Comparison of ENCODE assay signal across 37 cellular contexts in the genomic region with DNA sequence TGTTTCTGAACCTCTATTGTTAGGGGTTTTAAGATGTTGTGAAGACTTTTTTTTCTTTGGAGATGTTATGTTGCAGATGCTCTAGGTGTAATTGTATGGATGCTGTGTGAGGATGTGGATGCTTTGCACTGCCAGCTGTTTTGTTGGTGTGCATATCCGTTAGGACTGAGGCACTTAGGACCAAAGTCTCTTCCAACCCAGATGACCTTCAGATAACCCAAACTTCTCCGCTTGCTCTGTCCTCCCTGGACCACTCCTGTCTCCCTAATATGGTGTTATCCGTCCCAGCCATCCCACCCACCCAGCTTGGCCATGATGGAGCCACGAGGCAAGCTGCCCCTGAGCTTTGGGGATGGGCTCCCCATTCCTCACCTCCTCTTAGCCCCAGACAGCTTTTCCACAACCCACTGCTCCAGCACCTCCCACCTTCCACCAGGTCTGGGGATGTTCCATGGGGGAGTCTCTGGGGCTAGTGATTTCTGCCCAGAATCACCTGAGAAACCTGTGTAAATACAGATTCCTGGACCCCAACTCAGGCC. TPM values are rescaled to one million over a fixed set of nuclear protein-coding genes. Genes with fewer than 3 reads are reported as not detected.
"Had no signal": no experiment of that assay in that cellular context is flagged by ENCODE, and none has a peak within 500 bp of the region (broad histone marks: within the 10 kb centered on the region; RNA-seq: fewer than 3 reads in every experiment).

No MANE protein-coding gene starts in this region.

- H2AFZ ChIP-seq: parathyroid adenoma had no signal

- H3K4me3 Mint-ChIP-seq: activated CD4-positive, alpha-beta memory T cell treated with anti-CD3 and anti-CD28 coated beads for 36 hours; activated CD4-positive, alpha-beta T cell treated with anti-CD3 and anti-CD28 coated beads, Interleukin-2, amount 10 ng/mL, durations not matched to agents 24 days and 14 days; activated naive CD4-positive, alpha-beta T cell treated with anti-CD3 and anti-CD28 coated beads, Interleukin-2, amount 10 ng/mL, durations not matched to agents 7 days and 5 days; natural killer cell; T-helper 1 cell treated with Interleukin-12 subunit alpha and Interleukin-12 subunit beta and Interleukin-4 antibody, amounts not matched to agents 30 μg/mL and 1 μg/mL, for 36 hours had no signal

- H3K9me3 ChIP-seq: left lung, lower lobe of right lung, right atrium auricular region, testis, transverse colon had no signal

- H3K27ac Mint-ChIP-seq: activated CD4-positive, alpha-beta memory T cell treated with anti-CD3 and anti-CD28 coated beads for 36 hours; activated CD4-positive, alpha-beta T cell treated with anti-CD3 and anti-CD28 coated beads, Interleukin-2, amount 10 ng/mL, durations not matched to agents 24 days and 14 days; activated naive CD4-positive, alpha-beta T cell treated with anti-CD3 and anti-CD28 coated beads, Interleukin-2, amount 10 ng/mL, durations not matched to agents 7 days and 5 days; natural killer cell; T-helper 1 cell treated with Interleukin-12 subunit alpha and Interleukin-12 subunit beta and Interleukin-4 antibody, amounts not matched to agents 30 μg/mL and 1 μg/mL, for 36 hours had no signal

- DNase-seq: activated CD4-positive, alpha-beta memory T cell treated with anti-CD3 and anti-CD28 coated beads for 36 hours; activated CD4-positive, alpha-beta T cell treated with anti-CD3 and anti-CD28 coated beads, Interleukin-2, amount 10 ng/mL, durations not matched to agents 24 days and 14 days; activated CD8-positive, alpha-beta memory T cell treated with anti-CD3 and anti-CD28 coated beads, Interleukin-2, amount 50 U/mL, for 4 hours; activated gamma-delta T cell; activated naive CD4-positive, alpha-beta T cell treated with anti-CD3 and anti-CD28 coated beads, Interleukin-2, amount 10 ng/mL, durations not matched to agents 7 days and 5 days; activated T-cell treated with anti-CD3 and anti-CD28 coated beads, Interleukin-2, amount 50 U/mL, for 1 hour; amniotic stem cell; brain microvascular endothelial cell; dorsolateral prefrontal cortex; effector memory CD4-positive, alpha-beta T cell; head of caudate nucleus; hippocampal formation; left lung; lower lobe of right lung; mesenchymal stem cell; natural killer cell; nucleus accumbens; stimulated activated naive CD4-positive, alpha-beta T cell; T-helper 9 cell; testis; transverse colon had no signal

- H3K27ac ChIP-seq: brain microvascular endothelial cell, coronary artery, dorsolateral prefrontal cortex, left lung, lower lobe of right lung, parathyroid adenoma, right atrium auricular region, testis, transverse colon, VCaP had no signal

- H3K9me3 Mint-ChIP-seq: activated CD4-positive, alpha-beta memory T cell treated with anti-CD3 and anti-CD28 coated beads for 36 hours; activated CD4-positive, alpha-beta T cell treated with anti-CD3 and anti-CD28 coated beads, Interleukin-2, amount 10 ng/mL, durations not matched to agents 24 days and 14 days; activated naive CD4-positive, alpha-beta T cell treated with anti-CD3 and anti-CD28 coated beads, Interleukin-2, amount 10 ng/mL, durations not matched to agents 7 days and 5 days; natural killer cell; T-helper 1 cell treated with Interleukin-12 subunit alpha and Interleukin-12 subunit beta and Interleukin-4 antibody, amounts not matched to agents 30 μg/mL and 1 μg/mL, for 36 hours had no signal

- H3K4me1 ChIP-seq: parathyroid adenoma had no signal

- ATAC-seq: activated CD4-positive, CD25-positive, alpha-beta regulatory T cell treated with anti-CD3 and anti-CD28 coated beads, Interleukin-2, amount 50 U/mL, for 24 hours; left lung; lower lobe of right lung; natural killer cell had no signal

- H3K9ac ChIP-seq: parathyroid adenoma had no signal

- H3K36me3 Mint-ChIP-seq: activated CD4-positive, alpha-beta memory T cell treated with anti-CD3 and anti-CD28 coated beads for 36 hours; activated naive CD4-positive, alpha-beta T cell treated with anti-CD3 and anti-CD28 coated beads, Interleukin-2, amount 10 ng/mL, durations not matched to agents 7 days and 5 days; natural killer cell had no signal

- H3K36me3 ChIP-seq: brain microvascular endothelial cell, left lung, lower lobe of right lung, right atrium auricular region, transverse colon had no signal

- H3K27me3 ChIP-seq: right atrium auricular region, testis, transverse colon had no signal

- FAIRE-seq: astrocyte, endothelial cell of umbilical vein, TTC549, urothelium cell line had no signal

- H3K79me2 ChIP-seq: parathyroid adenoma had no signal

- H3K4me3 ChIP-seq: coronary artery, dorsolateral prefrontal cortex, left lung, lower lobe of right lung, right atrium auricular region, testis, transverse colon had no signal

RNA-seq across cellular contexts. Expression of gene LEFTY2, which starts 5.1 kb away (rescaled TPM):
- total RNA-seq: activated CD4-positive, alpha-beta memory T cell treated with anti-CD3 and anti-CD28 coated beads for 36 hours; activated CD4-positive, alpha-beta T cell treated with anti-CD3 and anti-CD28 coated beads, Interleukin-2, amount 10 ng/mL, durations not matched to agents 24 days and 14 days; activated CD8-positive, alpha-beta memory T cell treated with anti-CD3 and anti-CD28 coated beads for 36 hours; endothelial cell of umbilical vein; mononuclear cell; natural killer cell had no signal
- polyA plus RNA-seq: esophagus had no signal

RNA-seq across cellular contexts. Expression of gene LEFTY1, which starts 57.2 kb away (rescaled TPM):
- total RNA-seq: activated CD4-positive, alpha-beta T cell treated with anti-CD3 and anti-CD28 coated beads, Interleukin-2, amount 10 ng/mL, durations not matched to agents 24 days and 14 days; activated CD8-positive, alpha-beta memory T cell treated with anti-CD3 and anti-CD28 coated beads for 36 hours; cardiac septum; cerebellum; endothelial cell of umbilical vein; lower lobe of right lung; natural killer cell; pulmonary artery endothelial cell had no signal
- polyA plus RNA-seq: endothelial cell of umbilical vein had no signal
